Comparison of ENCODE assay signal across 16 cellular contexts in genomic region chr6:168514216-168514615, GRCh38.
DNase-seq lines count a peak whose midpoint lies in the region; ATAC-seq, FAIRE-seq and TF ChIP-seq lines count a peak whose summit lies in the region.
"Had no signal": no experiment of that assay in that cellular context is flagged by ENCODE, and none has a peak within 500 bp of the region (broad histone marks: within the 10 kb centered on the region; RNA-seq: fewer than 3 reads in every experiment).

No MANE protein-coding gene starts in this region.

- no peak overlapping the region for H2AFZ ChIP-seq in K562 (ENCODE audit: low read depth, low read length)

- DNase-seq in K562 (ENCODE audit: extremely low read depth in 1 of 4, low spot score in 3 of 4), result peak in 1 of 4 experiments; percentile 9
- DNase-seq in iris pigment epithelial cell (ENCODE audit: low read depth), result peak; percentile 1
- DNase-seq in stimulated activated CD4-positive, alpha-beta T cell treated with anti-CD3 and anti-CD28 coated beads, Interleukin-4, amount 100 ng/mL, for 24 hours, result no peak
- no peak for DNase-seq in COR-L47 (lab: John Stamatoyannopoulos, UW)
- no peak for DNase-seq in RWPE1 (ENCODE audit: low spot score)
- DNase-seq: activated CD4-positive, alpha-beta T cell treated with anti-CD3 and anti-CD28 coated beads for 4 hours; activated T-cell treated with anti-CD3 and anti-CD28 coated beads, Interleukin-2, amount 50 U/mL, for 4 hours; cortex of kidney; midbrain; NCI-H526 had no signal

- TF ChIP-seq RAD21 in Ishikawa (IDR thresholded peaks at IDR 0.05; ENCODE audit: low read depth), result no peak
- no peak for TF ChIP-seq RAD21 in K562 (CRISPR knock-in tag; conservative IDR thresholded peaks at IDR 0.05 in 1 of 2, IDR thresholded peaks at IDR 0.05 in 1 of 2)

- in situ Hi-C loops in K562 (cut with MboI), result no loop called here

- BruUV-seq in K562 (replicated peaks; lab: Mats Ljungman, UMichigan), result no TSS peak

- no peak overlapping the region for H3K4me2 ChIP-seq in K562 (ENCODE audit: insufficient read depth, low read length)
- H3K4me2 ChIP-seq: BLaER1 treated with 17β-estradiol and CSF1 and Interleukin-3, amounts not matched to agents 10 nM and 100 nM had no signal

- no peak for TF ChIP-seq POLR2A in K562 (conservative IDR thresholded peaks at IDR 0.05)

- H3K27ac ChIP-seq in K562 (ENCODE audit: extremely low read depth, low read depth, low read length), result no peak overlapping the region
- H3K27ac ChIP-seq in skeletal muscle tissue (ENCODE audit: low read depth, low read length), result peak overlapping the region; percentile 51
- no peak overlapping the region for H3K27ac ChIP-seq in RWPE1
- H3K27ac ChIP-seq: BLaER1 treated with 17β-estradiol and CSF1 and Interleukin-3, amounts not matched to agents 10 nM and 100 nM had no signal

- 24% methylated on average over 10 of the region's 10 CpGs for WGBS in K562 (ENCODE audit: insufficient coverage, low coverage, missing lambda C conversion rate)

- H3K36me3 ChIP-seq in K562 (ENCODE audit: control insufficient read depth, insufficient read depth, low read length) (no peaks in the 10 kb centered on the region), skeletal muscle tissue (ENCODE audit: control insufficient read depth in 3 of 3, insufficient read depth in 3 of 3, low read length in 3 of 3) (peaks cover 0 to 7% (median 2%) of the 10 kb centered on the region in 3 donors)
- H3K36me3 ChIP-seq: BLaER1 treated with 17β-estradiol and CSF1 and Interleukin-3, amounts not matched to agents 10 nM and 100 nM had no signal

- TF ChIP-seq CTCF in K562 (IDR thresholded peaks at IDR 0.05 in 2 of 3, conservative IDR thresholded peaks at IDR 0.05 in 1 of 3; ENCODE audit: insufficient read depth in 2 of 3, low read depth in 1 of 3, low read length in 3 of 3) (no peak), RWPE1 (conservative IDR thresholded peaks at IDR 0.05; ENCODE audit: low read depth) (no peak)

- ATAC-seq in K562 (no peak), HG03457 (IDR thresholded peaks at IDR 0.05; ENCODE audit: unreplicated experiment) (no peak)
- ATAC-seq: activated T-cell treated with anti-CD3 and anti-CD28 coated beads, Interleukin-2, amount 50 U/mL, for 4 hours; GM12878 had no signal

- peaks cover 6% of the 10 kb centered on the region; the same call in 1 of the 2 replicates for H3K9me3 ChIP-seq in K562 (replicated peaks; ENCODE audit: control insufficient read depth, insufficient read depth, low read depth, low read length)
- no peaks in the 10 kb centered on the region for H3K9me3 ChIP-seq in skeletal muscle tissue (ENCODE audit: control insufficient read depth in 3 of 3, low read length in 3 of 3)
- H3K9me3 ChIP-seq: BLaER1 treated with 17β-estradiol and CSF1 and Interleukin-3, amounts not matched to agents 10 nM and 100 nM had no signal

- H3K9me1 ChIP-seq in K562 (ENCODE audit: control insufficient read depth, insufficient read depth, low read length), result peaks cover 4% of the 10 kb centered on the region

- CTCF ChIA-PET in K562 (lab: Yijun Ruan, JAX; ENCODE audit: low intra/inter-chr PET ratio) (no interaction called here), RWPE1 (lab: Yijun Ruan, JAX) (no interaction called here)

- H3K9ac ChIP-seq in K562 (ENCODE audit: insufficient read depth in 1 of 2, low read depth in 2 of 2, low read length in 2 of 2) (no peak overlapping the region), skeletal muscle tissue (ENCODE audit: low read depth in 1 of 3, low read length in 3 of 3) (no peak overlapping the region)
- H3K9ac ChIP-seq: BLaER1 treated with 17β-estradiol and CSF1 and Interleukin-3, amounts not matched to agents 10 nM and 100 nM had no signal

- H3K27me3 ChIP-seq in K562 (ENCODE audit: control insufficient read depth in 2 of 2, insufficient read depth in 2 of 2, low read length in 2 of 2), result peaks cover 5 to 32% of the 10 kb centered on the region in 2 experiments; a peak in 4 of 5 replicates
- H3K27me3 ChIP-seq in skeletal muscle tissue (ENCODE audit: control insufficient read depth in 3 of 3, insufficient read depth in 3 of 3, low read length in 3 of 3), result peaks cover 0 to 8% (median 6%) of the 10 kb centered on the region in 3 donors
- H3K27me3 ChIP-seq: BLaER1 treated with 17β-estradiol and CSF1 and Interleukin-3, amounts not matched to agents 10 nM and 100 nM had no signal

- no peak for FAIRE-seq in K562 (lab: Jason Lieb, UNC)
- FAIRE-seq: GM12878, RCC 7860 had no signal

- no peaks in the 10 kb centered on the region for H3K79me2 ChIP-seq in K562 (ENCODE audit: control insufficient read depth, insufficient read depth, low read length)

- H3K4me3 ChIP-seq in K562 (no peak overlapping the region), skeletal muscle tissue (ENCODE audit: low read length in 3 of 3) (no peak overlapping the region)
- H3K4me3 ChIP-seq: BLaER1 treated with 17β-estradiol and CSF1 and Interleukin-3, amounts not matched to agents 10 nM and 100 nM; GM12878 had no signal

- TF ChIP-seq EP300 in Ishikawa (IDR thresholded peaks at IDR 0.05; ENCODE audit: borderline replicate concordance), result no peak
- TF ChIP-seq EP300 in K562 (IDR thresholded peaks at IDR 0.05; ENCODE audit: low read length), result no peak

- intact Hi-C loops in K562 (cut with micrococcal nuclease), result no loop called here

- POLR2A ChIA-PET in K562 (lab: Yijun Ruan, JAX) (no interaction called here), RWPE1 (lab: Yijun Ruan, JAX; ENCODE audit: low non-redundant PET) (no interaction called here)

- 0 out of 2 replicates have a peak, but pooled peaks cover 2% of the 10 kb centered on the region for H4K20me1 ChIP-seq in K562 (replicated peaks; ENCODE audit: control insufficient read depth, insufficient read depth, low read length)
- H4K20me1 ChIP-seq: BLaER1 treated with 17β-estradiol and CSF1 and Interleukin-3, amounts not matched to agents 10 nM and 100 nM had no signal

- no peaks in the 10 kb centered on the region; a peak in 2 of 5 replicates for H3K4me1 ChIP-seq in K562 (replicated peaks in 1 of 2; ENCODE audit: control insufficient read depth in 2 of 2, insufficient read depth in 2 of 2, low read length in 2 of 2)
- peaks cover 2 to 8% (median 5%) of the 10 kb centered on the region in 3 donors for H3K4me1 ChIP-seq in skeletal muscle tissue (ENCODE audit: control insufficient read depth in 3 of 3, insufficient read depth in 3 of 3, low read length in 3 of 3)

TF ChIP-seq in Ishikawa, 13 proteins besides CTCF, POLR2A, EP300 and RAD21:
- no peak for TF ChIP-seq CREB1 (IDR thresholded peaks at IDR 0.05; ENCODE audit: low read depth)
- TF ChIP-seq TCF12 (IDR thresholded peaks at IDR 0.05; ENCODE audit: low read depth), result no peak
- TF ChIP-seq NFIC (IDR thresholded peaks at IDR 0.05), result peak; percentile 69
- TF ChIP-seq FOXM1 (IDR thresholded peaks at IDR 0.05; ENCODE audit: borderline replicate concordance, low read depth), result no peak
- TF ChIP-seq ZBTB7A (IDR thresholded peaks at IDR 0.05; ENCODE audit: low read depth), result no peak

TF ChIP-seq in K562, 482 proteins besides CTCF, POLR2A, EP300 and RAD21:
- TF ChIP-seq ZNF134 (CRISPR knock-in tag; conservative IDR thresholded peaks at IDR 0.05) (no peak), GATAD2A (IDR thresholded peaks at IDR 0.05) (no peak), NFIX (CRISPR knock-in tag; IDR thresholded peaks at IDR 0.05; ENCODE audit: low read depth) (peak; percentile 71; the same call in 1 of the 2 replicates), NFIC (IDR thresholded peaks at IDR 0.05) (peak; percentile 96)
TF ChIP-seq in K562: peak in this region for 2.
